Comparison of ENCODE assay signal across 13 cellular contexts in the genomic region with DNA sequence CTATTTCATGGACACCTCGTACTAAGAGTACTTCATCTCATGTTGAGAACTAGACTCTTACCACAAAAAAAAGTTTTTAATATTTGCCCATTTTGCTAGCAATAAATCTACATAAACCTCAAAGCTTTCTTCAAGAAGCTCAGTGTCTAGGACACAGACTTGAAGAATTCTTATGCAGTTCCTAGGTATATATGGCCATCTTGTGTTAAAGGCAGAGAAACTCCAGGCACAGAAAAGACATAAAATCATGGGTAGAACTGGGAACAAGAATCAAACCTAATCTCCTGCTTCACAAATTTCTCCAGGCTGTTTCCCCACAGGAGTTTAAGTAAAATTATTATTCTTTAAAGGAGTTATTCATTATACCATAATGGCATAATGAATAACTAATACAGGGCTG. TPM values are rescaled to one million over a fixed set of nuclear protein-coding genes. Genes with fewer than 3 reads are reported as not detected.
DNase-seq lines count a peak whose midpoint lies in the region; ATAC-seq, FAIRE-seq and TF ChIP-seq lines count a peak whose summit lies in the region.
"Had no signal": no experiment of that assay in that cellular context is flagged by ENCODE, and none has a peak within 500 bp of the region (broad histone marks: within the 10 kb centered on the region; RNA-seq: fewer than 3 reads in every experiment).

No MANE protein-coding gene starts in this region.

- no peak for ATAC-seq in CD4-positive, CD25-positive, alpha-beta regulatory T cell (ENCODE audit: low read depth in 2 of 2)
- ATAC-seq in HG03039 (IDR thresholded peaks at IDR 0.05; ENCODE audit: unreplicated experiment), result no peak
- ATAC-seq: mucosa of descending colon had no signal

- peak overlapping the region; percentile 16 to 60 (median 54) for H3K27ac Mint-ChIP-seq in CD4-positive, CD25-positive, alpha-beta regulatory T cell
- H3K27ac Mint-ChIP-seq in activated CD4-positive, alpha-beta memory T cell treated with anti-CD3 and anti-CD28 coated beads, Interleukin-2, amount 10 ng/mL, durations not matched to agents 7 days and 5 days, result peak overlapping the region; percentile 44
- H3K27ac Mint-ChIP-seq in nephron progenitor cell (no peak overlapping the region), mesothelial cell of epicardium (no peak overlapping the region)
- H3K27ac Mint-ChIP-seq: activated T-helper 2 cell treated with anti-CD3 and anti-CD28 coated beads, Interferon-gamma antibody, Interleukin-2, Interleukin-4, amounts not matched to agents 10 μg/mL and 5 μg/mL and 100 μg/mL, durations not matched to agents 14 hours and 24 hours and 36 hours; HFFc6 had no signal

- CTCF ChIA-PET in activated CD4-positive, alpha-beta memory T cell treated with anti-CD3 and anti-CD28 coated beads, Interleukin-2, amount 10 ng/mL, durations not matched to agents 7 days and 5 days (lab: Charles Lee), result no interaction called here

- no peaks in the 10 kb centered on the region for H3K9me3 Mint-ChIP-seq in CD4-positive, CD25-positive, alpha-beta regulatory T cell
- no peaks in the 10 kb centered on the region for H3K9me3 Mint-ChIP-seq in activated CD4-positive, alpha-beta memory T cell treated with anti-CD3 and anti-CD28 coated beads, Interleukin-2, amount 10 ng/mL, durations not matched to agents 7 days and 5 days
- H3K9me3 Mint-ChIP-seq in nephron progenitor cell, result no peaks in the 10 kb centered on the region
- H3K9me3 Mint-ChIP-seq in mesothelial cell of epicardium, result no peaks in the 10 kb centered on the region
- H3K9me3 Mint-ChIP-seq: activated T-helper 2 cell treated with anti-CD3 and anti-CD28 coated beads, Interferon-gamma antibody, Interleukin-2, Interleukin-4, amounts not matched to agents 10 μg/mL and 5 μg/mL and 100 μg/mL, durations not matched to agents 14 hours and 24 hours and 36 hours; HFFc6 had no signal

- H3K27ac ChIP-seq in CD4-positive, CD25-positive, alpha-beta regulatory T cell (ENCODE audit: insufficient read depth, low read length, poor library complexity, severe bottlenecking), result peak overlapping the region; percentile 36

- peaks cover 23 to 63% (median 41%) of the 10 kb centered on the region in 4 donors for H3K4me1 Mint-ChIP-seq in CD4-positive, CD25-positive, alpha-beta regulatory T cell
- H3K4me1 Mint-ChIP-seq in activated CD4-positive, alpha-beta memory T cell treated with anti-CD3 and anti-CD28 coated beads, Interleukin-2, amount 10 ng/mL, durations not matched to agents 7 days and 5 days, result peaks cover 70% of the 10 kb centered on the region
- H3K4me1 Mint-ChIP-seq in nephron progenitor cell (peaks cover 82% of the 10 kb centered on the region), mesothelial cell of epicardium (peaks cover 31% of the 10 kb centered on the region)

- no peak for DNase-seq in CD4-positive, CD25-positive, alpha-beta regulatory T cell
- no peak for DNase-seq in activated CD4-positive, alpha-beta memory T cell treated with anti-CD3 and anti-CD28 coated beads, Interleukin-2, amount 10 ng/mL, durations not matched to agents 7 days and 5 days
- no peak for DNase-seq in nephron progenitor cell
- no peak for DNase-seq in GM12892 (ENCODE audit: insufficient read length)
- DNase-seq in mesothelial cell of epicardium (ENCODE audit: low spot score in 2 of 2, unreplicated experiment in 2 of 2), result no peak
- DNase-seq: HFFc6; mucosa of descending colon; stimulated activated CD4-positive, alpha-beta T cell treated with anti-CD3 and anti-CD28 coated beads, Interleukin-4, amount 100 ng/mL, for 4 hours; stimulated activated naive CD4-positive, alpha-beta T cell treated with Interleukin-2 at 50 U/mL for 16 hours had no signal

- no peak for TF ChIP-seq CTCF in GM12875 (IDR thresholded peaks at IDR 0.05; ENCODE audit: borderline replicate concordance, insufficient read depth, low read depth, low read length)
- no peak for TF ChIP-seq CTCF in nephron progenitor cell (IDR thresholded peaks at IDR 0.05)
- TF ChIP-seq CTCF in mesothelial cell of epicardium (IDR thresholded peaks at IDR 0.05; ENCODE audit: unreplicated experiment), result no peak

- no peaks in the 10 kb centered on the region for H3K27me3 ChIP-seq in CD4-positive, CD25-positive, alpha-beta regulatory T cell (ENCODE audit: control insufficient read depth, insufficient read depth, low read length)

- H3K4me1 ChIP-seq in CD4-positive, CD25-positive, alpha-beta regulatory T cell (ENCODE audit: control insufficient read depth, insufficient read depth, low read length, poor library complexity, severe bottlenecking), result peaks cover 33% of the 10 kb centered on the region

- no peaks in the 10 kb centered on the region for H3K27me3 Mint-ChIP-seq in CD4-positive, CD25-positive, alpha-beta regulatory T cell
- no peaks in the 10 kb centered on the region for H3K27me3 Mint-ChIP-seq in activated CD4-positive, alpha-beta memory T cell treated with anti-CD3 and anti-CD28 coated beads, Interleukin-2, amount 10 ng/mL, durations not matched to agents 7 days and 5 days
- H3K27me3 Mint-ChIP-seq in nephron progenitor cell (ENCODE audit: low read depth, poor library complexity), result peaks cover 5% of the 10 kb centered on the region
- H3K27me3 Mint-ChIP-seq in mesothelial cell of epicardium (ENCODE audit: low read depth), result no peaks in the 10 kb centered on the region

- H3K36me3 Mint-ChIP-seq in CD4-positive, CD25-positive, alpha-beta regulatory T cell, result peaks cover 27% of the 10 kb centered on the region
- H3K36me3 Mint-ChIP-seq in activated CD4-positive, alpha-beta memory T cell treated with anti-CD3 and anti-CD28 coated beads, Interleukin-2, amount 10 ng/mL, durations not matched to agents 7 days and 5 days (ENCODE audit: low read depth), result peaks cover 73% of the 10 kb centered on the region
- H3K36me3 Mint-ChIP-seq in nephron progenitor cell (ENCODE audit: low read depth), result peaks cover 63% of the 10 kb centered on the region
- H3K36me3 Mint-ChIP-seq in mesothelial cell of epicardium, result peaks cover 19% of the 10 kb centered on the region

- POLR2A ChIA-PET in activated CD4-positive, alpha-beta memory T cell treated with anti-CD3 and anti-CD28 coated beads, Interleukin-2, amount 10 ng/mL, durations not matched to agents 7 days and 5 days (lab: Charles Lee), result no interaction called here

- TF ChIP-seq POLR2A in GM12892 (IDR thresholded peaks at IDR 0.05; ENCODE audit: low read depth, low read length), result no peak

- peak overlapping the region; percentile 10 to 65 (median 46) for H3K4me3 Mint-ChIP-seq in CD4-positive, CD25-positive, alpha-beta regulatory T cell
- no peak overlapping the region for H3K4me3 Mint-ChIP-seq in activated CD4-positive, alpha-beta memory T cell treated with anti-CD3 and anti-CD28 coated beads, Interleukin-2, amount 10 ng/mL, durations not matched to agents 7 days and 5 days
- H3K4me3 Mint-ChIP-seq in nephron progenitor cell (peak overlapping the region; percentile 37), mesothelial cell of epicardium (no peak overlapping the region)
- H3K4me3 Mint-ChIP-seq: HFFc6 had no signal

- peaks cover 56% of the 10 kb centered on the region for H3K36me3 ChIP-seq in CD4-positive, CD25-positive, alpha-beta regulatory T cell (ENCODE audit: control insufficient read depth, insufficient read depth, low read length)

- no peaks in the 10 kb centered on the region for H3K9me3 ChIP-seq in CD4-positive, CD25-positive, alpha-beta regulatory T cell (ENCODE audit: control insufficient read depth in 2 of 2, low read length in 2 of 2)
- H3K9me3 ChIP-seq: mucosa of descending colon had no signal

- H3K4me3 ChIP-seq in CD4-positive, CD25-positive, alpha-beta regulatory T cell (ENCODE audit: low read depth, low read length), result peak overlapping the region; percentile 27
- peak overlapping the region; percentile 13 for H3K4me3 ChIP-seq in GM12875 (ENCODE audit: low read depth, low read length)
- H3K4me3 ChIP-seq: mucosa of descending colon had no signal

- no peak for FAIRE-seq in GM12892 (lab: Jason Lieb, UNC)
- FAIRE-seq: bronchial epithelial cell had no signal

RNA-seq across cellular contexts. Expression of a gene that starts 4.4 kb away (rescaled TPM):
- 44.6 TPM for total RNA-seq in CD4-positive, CD25-positive, alpha-beta regulatory T cell
- 10 to 100 TPM; 37.0 to 46.7 (median 42.3) TPM for polyA plus RNA-seq in CD4-positive, CD25-positive, alpha-beta regulatory T cell
- total RNA-seq in activated CD4-positive, alpha-beta memory T cell treated with anti-CD3 and anti-CD28 coated beads, Interleukin-2, amount 10 ng/mL, durations not matched to agents 7 days and 5 days, result 10 to 100 TPM; 47.1 to 47.4 TPM
- 32.3 TPM for polyA plus RNA-seq in GM12892 (2012; ENCODE audit: missing spikeins)
- 26.6 to 27.1 TPM (median 26.6 TPM) in 3 replicates for total RNA-seq in mesothelial cell of epicardium

RNA-seq across cellular contexts. Expression of a gene that starts 4.7 kb away (rescaled TPM):
- total RNA-seq in CD4-positive, CD25-positive, alpha-beta regulatory T cell, result 19.3 TPM
- 1 to 10 TPM; 2.5 to 5.3 (median 3.8) TPM for polyA plus RNA-seq in CD4-positive, CD25-positive, alpha-beta regulatory T cell
- 10 to 100 TPM; 22.6 to 22.8 TPM for total RNA-seq in activated CD4-positive, alpha-beta memory T cell treated with anti-CD3 and anti-CD28 coated beads, Interleukin-2, amount 10 ng/mL, durations not matched to agents 7 days and 5 days
- polyA plus RNA-seq in GM12892 (2012; ENCODE audit: missing spikeins), result 7.1 TPM
- 41.9 to 48.0 TPM (median 45.8 TPM) in 3 replicates for total RNA-seq in mesothelial cell of epicardium

RNA-seq across cellular contexts. Expression of a gene that starts 6.9 kb away (rescaled TPM):
- 2.2 TPM for total RNA-seq in CD4-positive, CD25-positive, alpha-beta regulatory T cell
- under 1 TPM in 3 of 4 donors, not detected in 1; 0.05 to 0.13 (median 0.05) TPM for polyA plus RNA-seq in CD4-positive, CD25-positive, alpha-beta regulatory T cell
- under 1 TPM; 0.65 to 0.98 TPM for total RNA-seq in activated CD4-positive, alpha-beta memory T cell treated with anti-CD3 and anti-CD28 coated beads, Interleukin-2, amount 10 ng/mL, durations not matched to agents 7 days and 5 days
- polyA plus RNA-seq in GM12892 (2012; ENCODE audit: missing spikeins), result 0.76 TPM
- 0.74 to 1.1 TPM (median 0.80 TPM) in 3 replicates for total RNA-seq in mesothelial cell of epicardium
- total RNA-seq: bronchial epithelial cell had no signal

Comparison
In these comparisons a context has a peak if more than half of its experiments do, and no peak if none do; other contexts are left out.
1. H3K27ac Mint-ChIP-seq: peak in CD4-positive, CD25-positive, alpha-beta regulatory T cell (3 of 3) and activated CD4-positive, alpha-beta memory T cell treated with anti-CD3 and anti-CD28 coated beads, Interleukin-2, amount 10 ng/mL, durations not matched to agents 7 days and 5 days (single experiment); none in nephron progenitor cell (single experiment) and mesothelial cell of epicardium (single experiment).
2. H3K4me3 Mint-ChIP-seq: peak in CD4-positive, CD25-positive, alpha-beta regulatory T cell (4 of 4) and nephron progenitor cell (single experiment); none in activated CD4-positive, alpha-beta memory T cell treated with anti-CD3 and anti-CD28 coated beads, Interleukin-2, amount 10 ng/mL, durations not matched to agents 7 days and 5 days (single experiment) and mesothelial cell of epicardium (single experiment).